ENCODE assay signal across 5 cellular contexts in the genomic region with DNA sequence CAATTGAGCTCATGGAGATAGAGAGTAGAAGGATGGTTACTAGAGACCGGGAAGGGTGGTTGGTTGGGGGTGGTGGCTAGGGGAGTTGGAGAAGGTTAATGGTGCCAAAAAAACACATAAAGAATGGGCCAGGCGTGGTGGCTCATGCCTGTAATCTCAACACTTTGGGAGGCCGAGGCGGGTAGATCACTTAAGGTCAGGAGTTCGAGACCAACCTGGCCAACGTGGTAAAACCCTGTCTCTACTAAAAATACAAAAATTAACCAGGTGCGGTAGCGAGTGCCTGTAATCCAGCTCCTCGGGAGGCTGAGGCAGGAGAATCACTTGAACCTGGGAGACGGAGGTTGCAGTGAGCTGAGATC. TPM values are rescaled to one million over a fixed set of nuclear protein-coding genes. Genes with fewer than 3 reads are reported as not detected.
"Had no signal": no experiment of that assay in that cellular context is flagged by ENCODE, and none has a peak within 500 bp of the region (broad histone marks: within the 10 kb centered on the region; RNA-seq: fewer than 3 reads in every experiment).

No MANE protein-coding gene starts in this region.

RNA-seq across cellular contexts. Expression of a gene that starts 46.2 kb away (rescaled TPM):
- total RNA-seq: activated CD4-positive, alpha-beta memory T cell treated with anti-CD3 and anti-CD28 coated beads for 36 hours; activated CD4-positive, alpha-beta T cell treated with anti-CD3 and anti-CD28 coated beads for 36 hours; activated CD4-positive, alpha-beta T cell treated with anti-CD3 and anti-CD28 coated beads, Interleukin-2, amount 10 ng/mL, durations not matched to agents 24 days and 14 days; activated T-helper 1 cell treated with anti-CD3 and anti-CD28 coated beads, Interleukin-12 subunit alpha, Interleukin-12 subunit beta, Interleukin-2, Interleukin-4 antibody, amounts not matched to agents 30 ng/mL and 10 ng/mL and 1 ng/mL, durations not matched to agents 14 hours and 24 hours and 36 hours; T-helper 1 cell treated with Interleukin-12 subunit alpha and Interleukin-12 subunit beta and Interleukin-4 antibody, amounts not matched to agents 30 ng/mL and 1 ng/mL, for 36 hours had no signal
